ENCODE assay signal across 11 cellular contexts in the genomic region with DNA sequence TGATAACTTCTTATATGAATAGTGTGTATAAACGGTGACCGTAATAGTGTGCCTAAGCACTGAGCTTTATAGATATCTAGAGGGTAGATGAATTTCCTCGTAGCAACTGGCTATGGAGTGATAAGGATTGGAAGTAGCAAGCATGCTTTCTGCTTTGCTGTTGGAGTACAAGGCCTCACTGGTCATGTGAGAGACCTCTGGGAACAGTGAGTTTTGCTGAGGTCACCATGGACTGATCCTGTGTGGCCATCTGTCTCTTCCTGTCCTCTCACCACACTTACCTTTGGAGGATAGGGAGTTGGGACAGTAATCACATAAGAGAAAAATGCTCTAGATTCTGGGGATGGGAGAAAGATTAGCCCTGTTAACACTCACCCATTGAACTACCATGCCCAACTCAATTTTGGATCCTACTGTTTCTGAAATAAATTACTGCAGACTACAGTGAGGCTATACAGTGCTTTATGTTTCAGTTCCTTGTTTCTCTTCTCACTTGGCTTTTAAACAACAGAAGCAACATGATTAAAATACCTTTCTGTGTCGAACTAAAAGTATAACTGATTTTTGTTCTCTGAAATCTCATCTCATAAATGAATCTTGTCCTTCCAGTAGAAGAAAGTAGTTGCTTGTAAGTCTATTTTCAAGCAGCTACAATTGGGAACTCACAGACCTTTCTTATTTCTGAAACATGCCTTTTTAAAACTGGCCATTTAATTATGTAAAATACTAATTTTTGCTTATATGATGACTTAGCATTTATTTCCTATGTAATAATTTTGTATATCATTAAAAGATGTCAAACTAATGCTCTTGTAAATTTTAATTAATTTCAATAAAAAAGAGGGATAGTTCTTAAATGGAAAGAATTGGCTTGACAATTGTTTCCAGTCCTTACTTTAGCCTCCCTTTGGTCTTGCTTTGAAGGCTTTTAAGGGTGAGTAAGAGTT. TPM values are rescaled to one million over a fixed set of nuclear protein-coding genes. Genes with fewer than 3 reads are reported as not detected.
DNase-seq lines count a peak whose midpoint lies in the region; ATAC-seq and TF ChIP-seq lines count a peak whose summit lies in the region.
"Had no signal": no experiment of that assay in that cellular context is flagged by ENCODE, and none has a peak within 500 bp of the region (broad histone marks: within the 10 kb centered on the region; RNA-seq: fewer than 3 reads in every experiment).

No MANE protein-coding gene starts in this region.

- H3K9me3 Mint-ChIP-seq in GM23338 (no peaks in the 10 kb centered on the region), progenitor cell of endocrine pancreas (ENCODE audit: low read depth) (no peaks in the 10 kb centered on the region), nephron progenitor cell (no peaks in the 10 kb centered on the region)
- H3K9me3 Mint-ChIP-seq: effector memory CD8-positive, alpha-beta T cell had no signal

- H3K27me3 Mint-ChIP-seq in GM23338 (ENCODE audit: insufficient read depth, low read depth, poor library complexity) (no peaks in the 10 kb centered on the region), progenitor cell of endocrine pancreas (no peaks in the 10 kb centered on the region), nephron progenitor cell (ENCODE audit: low read depth, poor library complexity) (no peaks in the 10 kb centered on the region)
- H3K27me3 Mint-ChIP-seq: effector memory CD8-positive, alpha-beta T cell had no signal

- ATAC-seq in GM19023 (IDR thresholded peaks at IDR 0.05; ENCODE audit: unreplicated experiment): peak; percentile 72
- no peak for ATAC-seq in GM23338
- peak; percentile 77 for ATAC-seq in HG03558 (IDR thresholded peaks at IDR 0.05; ENCODE audit: extremely low read depth, unreplicated experiment)
- ATAC-seq: effector memory CD8-positive, alpha-beta T cell; left colon; upper lobe of right lung had no signal

- no peak overlapping the region; the same call in none of the 2 replicates for H3K27ac Mint-ChIP-seq in GM23338
- peak overlapping the region; percentile 73 for H3K27ac Mint-ChIP-seq in progenitor cell of endocrine pancreas
- no peak overlapping the region for H3K27ac Mint-ChIP-seq in nephron progenitor cell
- H3K27ac Mint-ChIP-seq: effector memory CD8-positive, alpha-beta T cell had no signal

- TF ChIP-seq CTCF in GM23338 (conservative IDR thresholded peaks at IDR 0.05; ENCODE audit: low read depth in 2 of 2) (no peak), progenitor cell of endocrine pancreas (IDR thresholded peaks at IDR 0.05; ENCODE audit: unreplicated experiment) (no peak), nephron progenitor cell (IDR thresholded peaks at IDR 0.05) (no peak)

- no peaks in the 10 kb centered on the region for H3K9me2 ChIP-seq in GM23338 (ENCODE audit: insufficient read depth)

- peaks cover 51% of the 10 kb centered on the region for H3K36me3 ChIP-seq in GM23338 (ENCODE audit: insufficient read depth)

- H2AFZ ChIP-seq in GM23338: no peak overlapping the region

- H3K4me2 ChIP-seq in GM23338: no peak overlapping the region

- H4K20me1 ChIP-seq in GM23338 (replicated peaks; ENCODE audit: insufficient read depth): peaks cover 22% of the 10 kb centered on the region; the same call in 1 of the 2 replicates

- peaks cover 87% of the 10 kb centered on the region for H3K36me3 Mint-ChIP-seq in GM23338 (ENCODE audit: low read depth)
- H3K36me3 Mint-ChIP-seq in progenitor cell of endocrine pancreas (ENCODE audit: insufficient read depth): peaks cover 31% of the 10 kb centered on the region
- peaks cover 82% of the 10 kb centered on the region for H3K36me3 Mint-ChIP-seq in nephron progenitor cell (ENCODE audit: low read depth)

- H3K4me3 Mint-ChIP-seq in GM23338 (no peak overlapping the region), progenitor cell of endocrine pancreas (ENCODE audit: low read depth) (no peak overlapping the region), nephron progenitor cell (no peak overlapping the region)
- H3K4me3 Mint-ChIP-seq: effector memory CD8-positive, alpha-beta T cell had no signal

- no peak for DNase-seq in GM23338 (ENCODE audit: low spot score)
- no peak for DNase-seq in progenitor cell of endocrine pancreas (ENCODE audit: low spot score, unreplicated experiment)
- DNase-seq in NCI-H128 (lab: John Stamatoyannopoulos, UW; ENCODE audit: unreplicated experiment): no peak
- no peak for DNase-seq in nephron progenitor cell
- DNase-seq in foreskin melanocyte: no peak
- DNase-seq in iPS-NIHi11 (ENCODE audit: low spot score): no peak
- DNase-seq: effector memory CD8-positive, alpha-beta T cell; left colon; upper lobe of right lung had no signal

- H3K79me2 ChIP-seq in GM23338 (replicated peaks; ENCODE audit: insufficient read depth): peaks cover 81% of the 10 kb centered on the region

- peaks cover 30% of the 10 kb centered on the region for H3K4me1 ChIP-seq in GM23338 (ENCODE audit: insufficient read depth)

- no peak overlapping the region for H3K4me3 ChIP-seq in GM23338
- H3K4me3 ChIP-seq: upper lobe of right lung had no signal

- H3K27me3 ChIP-seq in GM23338 (ENCODE audit: insufficient read depth): no peaks in the 10 kb centered on the region
- H3K27me3 ChIP-seq: upper lobe of right lung had no signal

- no peaks in the 10 kb centered on the region for H3F3A ChIP-seq in GM23338 (replicated peaks; ENCODE audit: low read depth)

- peak overlapping the region; percentile 42; the same call in 1 of the 2 replicates for H3K27ac ChIP-seq in GM23338 (ENCODE audit: low read depth)
- H3K27ac ChIP-seq: upper lobe of right lung had no signal

- peaks cover 28% of the 10 kb centered on the region for H3K4me1 Mint-ChIP-seq in GM23338
- H3K4me1 Mint-ChIP-seq in progenitor cell of endocrine pancreas (ENCODE audit: low read depth): no peaks in the 10 kb centered on the region
- H3K4me1 Mint-ChIP-seq in nephron progenitor cell: peaks cover 16% of the 10 kb centered on the region

TF ChIP-seq in GM23338, 12 proteins besides CTCF, POLR2A, EP300 and RAD21 (continues in another document):
- TF ChIP-seq REST (IDR thresholded peaks at IDR 0.05; ENCODE audit: unreplicated experiment) (no peak), ZNF331 (CRISPR knock-in tag; IDR thresholded peaks at IDR 0.05; ENCODE audit: low read depth) (no peak), EZH2 (IDR thresholded peaks at IDR 0.05; ENCODE audit: low read depth, unreplicated experiment) (no peak), POLR2AphosphoS5 (IDR thresholded peaks at IDR 0.05; ENCODE audit: low read depth) (no peak), CREB1 (CRISPR knock-in tag; IDR thresholded peaks at IDR 0.05; ENCODE audit: low read depth) (no peak), EZH2phosphoT487 (IDR thresholded peaks at IDR 0.05; ENCODE audit: unreplicated experiment) (no peak)
- TF ChIP-seq, protein P1, sequence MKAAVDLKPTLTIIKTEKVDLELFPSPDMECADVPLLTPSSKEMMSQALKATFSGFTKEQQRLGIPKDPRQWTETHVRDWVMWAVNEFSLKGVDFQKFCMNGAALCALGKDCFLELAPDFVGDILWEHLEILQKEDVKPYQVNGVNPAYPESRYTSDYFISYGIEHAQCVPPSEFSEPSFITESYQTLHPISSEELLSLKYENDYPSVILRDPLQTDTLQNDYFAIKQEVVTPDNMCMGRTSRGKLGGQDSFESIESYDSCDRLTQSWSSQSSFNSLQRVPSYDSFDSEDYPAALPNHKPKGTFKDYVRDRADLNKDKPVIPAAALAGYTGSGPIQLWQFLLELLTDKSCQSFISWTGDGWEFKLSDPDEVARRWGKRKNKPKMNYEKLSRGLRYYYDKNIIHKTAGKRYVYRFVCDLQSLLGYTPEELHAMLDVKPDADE (IDR thresholded peaks at IDR 0.05): no peak

RNA-seq across cellular contexts. Expression of gene TMX1, which starts 8.3 kb away (rescaled TPM):
- total RNA-seq in GM23338 (2014; rRNA removed; shearing (Covaris generic)): 123 and 126 TPM in 2 replicates
- 49.6 and 61.5 TPM in 2 replicates for polyA plus RNA-seq in GM23338 (2016; fragmentation: Nextera tagmentation; extraction: Ambion mirVana)
- 30.9 and 31.3 TPM in 2 replicates for total RNA-seq in progenitor cell of endocrine pancreas
